8 cellular contexts compared by ENCODE assay signal in the genomic region with DNA sequence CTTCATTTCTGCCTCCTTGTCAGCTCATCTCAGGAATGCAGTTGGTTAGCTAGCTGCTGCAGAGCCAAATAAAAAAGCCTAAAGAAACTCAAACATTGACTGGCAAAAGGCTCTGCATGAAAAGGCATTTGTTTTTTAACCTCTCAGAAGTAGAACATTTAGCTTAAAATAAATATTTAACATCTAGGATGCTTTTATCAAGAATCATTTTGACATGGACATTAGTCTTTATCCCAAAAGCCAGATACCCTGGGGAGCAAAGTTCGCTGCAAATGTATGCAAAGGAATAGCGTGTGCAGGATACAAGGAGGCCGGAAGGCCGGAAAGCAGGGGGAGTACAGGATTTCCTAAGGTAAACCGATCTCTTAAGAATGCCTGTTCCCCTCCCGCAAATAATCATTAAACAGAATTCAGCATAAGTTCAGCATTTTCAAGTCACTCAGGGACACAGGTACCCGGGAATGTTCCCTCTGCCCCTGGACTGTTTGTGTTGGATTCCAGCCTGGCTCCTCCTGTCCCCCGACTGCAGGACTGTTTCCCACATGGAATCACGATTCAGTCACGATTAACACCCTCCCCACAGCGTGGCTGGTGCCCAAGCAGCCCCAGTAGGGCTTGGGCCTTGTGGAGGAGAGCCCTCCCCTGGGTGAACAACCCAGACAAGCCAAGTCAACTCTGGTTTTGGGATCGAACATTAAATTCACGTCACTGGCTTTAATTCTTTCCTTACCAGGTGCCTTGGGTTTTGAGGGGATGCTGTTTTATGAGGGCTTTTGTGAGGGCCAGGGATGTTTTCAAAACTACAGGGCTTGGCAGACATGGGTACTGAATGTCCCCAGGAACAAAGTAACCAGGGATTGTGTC.
DNase-seq lines count a peak whose midpoint lies in the region; ATAC-seq and TF ChIP-seq lines count a peak whose summit lies in the region.

No MANE protein-coding gene starts in this region.

- peaks cover 67% of the 10 kb centered on the region for H3K4me1 Mint-ChIP-seq in activated T-helper 2 cell treated with anti-CD3 and anti-CD28 coated beads, Interferon-gamma antibody, Interleukin-2, Interleukin-4, amounts not matched to agents 10 μg/mL and 5 μg/mL and 100 μg/mL, durations not matched to agents 14 hours and 24 hours and 36 hours (ENCODE audit: low read depth)

- H3K79me2 ChIP-seq in GM23248 (ENCODE audit: insufficient read depth) = peaks cover 27% of the 10 kb centered on the region; the same call in 1 of the 2 replicates

- peaks cover 30% of the 10 kb centered on the region for H3K36me3 Mint-ChIP-seq in activated T-helper 2 cell treated with anti-CD3 and anti-CD28 coated beads, Interferon-gamma antibody, Interleukin-2, Interleukin-4, amounts not matched to agents 10 μg/mL and 5 μg/mL and 100 μg/mL, durations not matched to agents 14 hours and 24 hours and 36 hours (ENCODE audit: low read depth)

- intact Hi-C loops in activated T-helper 2 cell treated with anti-CD3 and anti-CD28 coated beads, Interferon-gamma antibody, Interleukin-2, Interleukin-4, amounts not matched to agents 10 μg/mL and 5 μg/mL and 100 μg/mL, durations not matched to agents 14 hours and 24 hours and 36 hours (cut with micrococcal nuclease) = loop anchor here (5.0 kb wide), 2 partner anchors 42 to 448 kb away; partner anchors contain the start of gene UBN2
- intact Hi-C loops in Right ventricle myocardium superior (cut with DNase I) (no loop called here), psoas muscle (cut with DNase I) (no loop called here)

- H3K36me3 ChIP-seq in GM23248 (ENCODE audit: low read depth) = no peaks in the 10 kb centered on the region
- H3K36me3 ChIP-seq in psoas muscle (ENCODE audit: insufficient read depth in 1 of 2, low read depth in 1 of 2) = peaks cover 0 to 10% of the 10 kb centered on the region in 2 donors

- H3K4me1 ChIP-seq in GM23248 (ENCODE audit: insufficient read depth) (peaks cover 58% of the 10 kb centered on the region), psoas muscle (peaks cover 58% of the 10 kb centered on the region)

- peaks cover 63% of the 10 kb centered on the region for H3F3A ChIP-seq in GM23248 (ENCODE audit: insufficient read depth)

- peak overlapping the region; percentile 37 for H2AFZ ChIP-seq in GM23248

- H3K4me2 ChIP-seq in GM23248 (ENCODE audit: unreplicated experiment) = peak overlapping the region; percentile 80

- H3K9me2 ChIP-seq in GM23248 (ENCODE audit: insufficient read depth) = no peaks in the 10 kb centered on the region

- ATAC-seq in Right ventricle myocardium superior (ENCODE audit: poor library complexity) (peak; percentile 21), psoas muscle (peak in 1 of 4 donors; percentile 17), HG03571 (IDR thresholded peaks at IDR 0.05; ENCODE audit: unreplicated experiment) (no peak)

- H3K9ac ChIP-seq in GM23248 = peak overlapping the region; percentile 75

- no peak for TF ChIP-seq CTCF in psoas muscle (IDR thresholded peaks at IDR 0.05)

- no peaks in the 10 kb centered on the region for H3K27me3 Mint-ChIP-seq in activated T-helper 2 cell treated with anti-CD3 and anti-CD28 coated beads, Interferon-gamma antibody, Interleukin-2, Interleukin-4, amounts not matched to agents 10 μg/mL and 5 μg/mL and 100 μg/mL, durations not matched to agents 14 hours and 24 hours and 36 hours (ENCODE audit: low read depth)

- in situ Hi-C loops in GM23248 (cut with MboI) = no loop called here

- no peak overlapping the region for H3K4me3 Mint-ChIP-seq in activated T-helper 2 cell treated with anti-CD3 and anti-CD28 coated beads, Interferon-gamma antibody, Interleukin-2, Interleukin-4, amounts not matched to agents 10 μg/mL and 5 μg/mL and 100 μg/mL, durations not matched to agents 14 hours and 24 hours and 36 hours (ENCODE audit: low read depth)

- H3K4me3 ChIP-seq in GM23248 (no peak overlapping the region), psoas muscle (no peak overlapping the region)

- H4K20me1 ChIP-seq in GM23248 (ENCODE audit: insufficient read depth) = no peaks in the 10 kb centered on the region

- H3K9me3 ChIP-seq in GM23248 (ENCODE audit: low read depth) (no peaks in the 10 kb centered on the region), psoas muscle (no peaks in the 10 kb centered on the region)

- H3K27me3 ChIP-seq in GM23248 (replicated peaks; ENCODE audit: insufficient read depth) (no peaks in the 10 kb centered on the region), psoas muscle (ENCODE audit: insufficient read depth in 3 of 3, low read length in 2 of 3) (no peaks in the 10 kb centered on the region)

- H3K27ac Mint-ChIP-seq in activated T-helper 2 cell treated with anti-CD3 and anti-CD28 coated beads, Interferon-gamma antibody, Interleukin-2, Interleukin-4, amounts not matched to agents 10 μg/mL and 5 μg/mL and 100 μg/mL, durations not matched to agents 14 hours and 24 hours and 36 hours = peak overlapping the region; percentile 92

- peak; percentile 53 for DNase-seq in GM23248
- no peak for DNase-seq in activated T-helper 2 cell treated with anti-CD3 and anti-CD28 coated beads, Interferon-gamma antibody, Interleukin-2, Interleukin-4, amounts not matched to agents 10 μg/mL and 5 μg/mL and 100 μg/mL, durations not matched to agents 14 hours and 24 hours and 36 hours (ENCODE audit: low spot score)
- no peak for DNase-seq in Right ventricle myocardium superior
- no peak for DNase-seq in psoas muscle
- DNase-seq in cortex of kidney (lab: John Stamatoyannopoulos, UW) = no peak
- no peak for DNase-seq in amniotic stem cell (lab: John Stamatoyannopoulos, UW)
- no peak for DNase-seq in NCI-H774 (lab: John Stamatoyannopoulos, UW)

- 58 to 61% methylated on average over 13 of the region's 13 CpGs for WGBS in GM23248 (ENCODE audit: low coverage in 1 of 2, low lambda C conversion rate in 2 of 2, missing lambda C conversion rate in 2 of 2), 2 experiments
- 49 to 51% (median 50%) methylated on average over 13 of the region's 13 CpGs for WGBS in psoas muscle, 3 donors

- peak overlapping the region; percentile 97 for H3K27ac ChIP-seq in GM23248
- peak overlapping the region; percentile 79 for H3K27ac ChIP-seq in psoas muscle

- H3K9me3 Mint-ChIP-seq in activated T-helper 2 cell treated with anti-CD3 and anti-CD28 coated beads, Interferon-gamma antibody, Interleukin-2, Interleukin-4, amounts not matched to agents 10 μg/mL and 5 μg/mL and 100 μg/mL, durations not matched to agents 14 hours and 24 hours and 36 hours = no peaks in the 10 kb centered on the region
